ENCODE assay signal across 12 cellular contexts in the genomic region with DNA sequence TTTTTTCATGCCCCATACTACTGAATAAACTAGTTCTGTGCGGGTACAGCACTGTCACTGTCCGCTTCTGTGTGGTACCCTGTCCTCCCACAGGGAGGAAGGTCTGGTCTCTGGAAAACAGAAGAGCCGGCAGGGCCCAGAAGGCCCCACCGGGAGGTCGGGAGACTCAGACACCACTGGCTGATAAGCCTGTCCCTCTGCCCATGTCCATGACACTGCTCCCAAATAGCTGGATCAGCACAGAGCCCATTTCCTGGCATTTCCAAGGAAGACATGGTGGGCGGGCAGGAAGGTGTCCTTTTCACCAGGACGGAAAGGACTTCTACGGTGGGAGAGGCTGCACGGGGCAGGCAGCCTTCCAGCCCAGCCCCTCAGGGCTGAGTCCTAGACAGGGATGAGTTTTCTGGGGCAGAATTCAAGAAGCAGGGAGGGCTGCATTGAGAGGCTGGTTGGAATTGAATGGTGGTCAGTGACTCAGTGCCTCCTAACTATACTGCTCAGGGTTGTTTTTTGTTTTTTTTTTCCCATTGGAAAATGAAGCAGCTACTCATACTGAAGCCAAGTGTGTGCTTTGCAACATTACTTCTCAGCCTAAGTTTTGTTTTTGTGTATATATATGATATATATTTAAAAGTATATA. TPM values are rescaled to one million over a fixed set of nuclear protein-coding genes. Genes with fewer than 3 reads are reported as not detected.
DNase-seq lines count a peak whose midpoint lies in the region; ATAC-seq and TF ChIP-seq lines count a peak whose summit lies in the region.
"Had no signal": no experiment of that assay in that cellular context is flagged by ENCODE, and none has a peak within 500 bp of the region (broad histone marks: within the 10 kb centered on the region; RNA-seq: fewer than 3 reads in every experiment).

No MANE protein-coding gene starts in this region.

- intact Hi-C loops in mammary epithelial cell (cut with micrococcal nuclease) = no loop called here

- H3K27me3 ChIP-seq in mammary epithelial cell (ENCODE audit: insufficient read depth, low read length) (no peaks in the 10 kb centered on the region), layer of hippocampus (ENCODE audit: control insufficient read depth, insufficient read depth, low read length) (no peaks in the 10 kb centered on the region), tibial nerve (no peaks in the 10 kb centered on the region)

- TF ChIP-seq CTCF in mammary epithelial cell (conservative IDR thresholded peaks at IDR 0.05 in 1 of 2, IDR thresholded peaks at IDR 0.05 in 1 of 2; ENCODE audit: extremely low read depth in 1 of 2, insufficient read depth in 1 of 2, low read depth in 1 of 2, low read length in 2 of 2) (no peak), tibial nerve (IDR thresholded peaks at IDR 0.05) (no peak), GM13977 (IDR thresholded peaks at IDR 0.05; ENCODE audit: extremely low read depth, insufficient read depth, missing control alignments) (no peak)

- 5% methylated on average over 9 of the region's 9 CpGs for WGBS in mammary epithelial cell (ENCODE audit: low coverage, missing lambda C conversion rate)
- WGBS in tibial nerve, 2 donors = 34 to 38% methylated on average over 9 of the region's 9 CpGs

- H3K9me3 ChIP-seq in mammary epithelial cell (replicated peaks; ENCODE audit: insufficient read depth, low read length) = no peaks in the 10 kb centered on the region
- H3K9me3 ChIP-seq in tibial nerve = no peaks in the 10 kb centered on the region
- H3K9me3 ChIP-seq: mucosa of descending colon had no signal

- H3K36me3 ChIP-seq in mammary epithelial cell (ENCODE audit: insufficient read depth, low read length) (peaks cover 9% of the 10 kb centered on the region), tibial nerve (peaks cover 0 to 28% (median 0%) of the 10 kb centered on the region in 3 donors)

- TF ChIP-seq EP300 in tibial nerve (IDR thresholded peaks at IDR 0.05) = no peak

- peak overlapping the region; percentile 82 for H3K27ac ChIP-seq in mammary epithelial cell (ENCODE audit: insufficient read depth, low read depth, low read length)
- H3K27ac ChIP-seq in layer of hippocampus (ENCODE audit: low read depth, low read length) = peak overlapping the region; percentile 80
- peak overlapping the region; percentile 35 to 92 (median 82) for H3K27ac ChIP-seq in tibial nerve

- no peaks in the 10 kb centered on the region for H4K20me1 ChIP-seq in mammary epithelial cell (ENCODE audit: insufficient read depth, low read length)

- H3K4me3 ChIP-seq in mammary epithelial cell (replicated peaks in 1 of 3; ENCODE audit: insufficient read depth in 1 of 3, low read depth in 2 of 3, low read length in 3 of 3) (peak overlapping the region; percentile 31 to 59 (median 55)), tibial nerve (peak overlapping the region in 1 of 4 donors; percentile 44)
- H3K4me3 ChIP-seq: mucosa of descending colon had no signal

- peak overlapping the region; percentile 94 for H3K9ac ChIP-seq in mammary epithelial cell (ENCODE audit: insufficient read depth, low read length)

- CTCF ChIA-PET in mammary epithelial cell (lab: Charles Lee; ENCODE audit: low non-redundant PET) = no interaction called here

- H3K4me1 ChIP-seq in mammary epithelial cell (ENCODE audit: insufficient read depth, low read length) (peaks cover 49% of the 10 kb centered on the region), tibial nerve (peaks cover 0 to 67% (median 32%) of the 10 kb centered on the region in 4 donors)

- TSS peak; percentile 55 for BruUV-seq in mammary epithelial cell (replicated peaks; lab: Mats Ljungman, UMichigan)

- no peak overlapping the region for H2AFZ ChIP-seq in mammary epithelial cell (ENCODE audit: low read depth, low read length)

- DNase-seq in M059J (ENCODE audit: low read depth) (peak; percentile 87), mammary epithelial cell (peak; percentile 57), tibial nerve (ENCODE audit: low spot score in 2 of 2) (no peak), GM13977 (ENCODE audit: low spot score) (no peak)
- DNase-seq in stimulated activated naive CD4-positive, alpha-beta T cell (lab: John Stamatoyannopoulos, UW) = no peak
- DNase-seq: central memory CD4-positive, alpha-beta T cell; DMS79; NCI-H1436 treated with DMSO at 0.1 percent for 48 hours; stimulated activated CD8-positive, alpha-beta memory T cell treated with anti-CD3 and anti-CD28 coated beads, Interleukin-4, amount 100 ng/mL, for 48 hours had no signal

- ATAC-seq in HG03378 (IDR thresholded peaks at IDR 0.05; ENCODE audit: unreplicated experiment) = no peak
- ATAC-seq: mucosa of descending colon had no signal

- TF ChIP-seq POLR2A in tibial nerve (IDR thresholded peaks at IDR 0.05) = no peak

- in situ Hi-C loops in mammary epithelial cell (cut with MboI; ENCODE audit: low sequenced_read_pairs in 2 of 2) = no loop called here
- in situ Hi-C loops in GM13977 (cut with MboI; ENCODE audit: low pct_unique_long_range_greater_than_20kb, low sequenced_read_pairs, unreplicated experiment) = no loop called here

- H3K4me2 ChIP-seq in mammary epithelial cell (ENCODE audit: insufficient read depth, low read depth, low read length) = peak overlapping the region; percentile 98

- H3K79me2 ChIP-seq in mammary epithelial cell (ENCODE audit: insufficient read depth, low read length) = peaks cover 68% of the 10 kb centered on the region

- dilution Hi-C loops in mammary epithelial cell (cut with HindIII; ENCODE audit: low sequenced_read_pairs) = loop anchor here (10.0 kb wide), 2 partner anchors 69 to 181 kb away; partner anchors contain the start of gene TMEM167B

RNA-seq across cellular contexts. Expression of gene PSRC1, which starts 7.1 kb away (rescaled TPM):
- total RNA-seq in M059J (2014; rRNA removed; shearing (Covaris generic)) = 68.3 and 83.5 TPM in 2 replicates
- total RNA-seq in mammary epithelial cell = 10 to 100 TPM in 1 of 2 donors, 1 to 10 TPM in 1; 4.3 to 24.0 TPM
- polyA plus RNA-seq in mammary epithelial cell = 25.7 TPM
- polyA minus RNA-seq in mammary epithelial cell = 6.9 TPM
- 10 to 100 TPM; 33.0 to 62.0 (median 47.4) TPM for total RNA-seq in tibial nerve

RNA-seq across cellular contexts. Expression of gene CELSR2, which starts 26.5 kb away (rescaled TPM):
- 3.7 and 6.9 TPM in 2 replicates for total RNA-seq in M059J (2014; rRNA removed; shearing (Covaris generic))
- total RNA-seq in mammary epithelial cell = 10 to 100 TPM; 34.7 to 36.0 TPM
- polyA plus RNA-seq in mammary epithelial cell = 17.4 TPM
- polyA minus RNA-seq in mammary epithelial cell = 49.9 TPM
- 10 to 100 TPM; 14.0 to 16.7 (median 16.3) TPM for total RNA-seq in tibial nerve

RNA-seq across cellular contexts. Expression of gene MYBPHL, which starts 31.0 kb away (rescaled TPM):
- total RNA-seq in M059J (2014; rRNA removed; shearing (Covaris generic)) = not detected in 2 replicates
- total RNA-seq in mammary epithelial cell = 1 to 10 TPM in 1 of 2 donors, not detected in 1; 1.7 TPM
- 2.1 TPM for polyA plus RNA-seq in mammary epithelial cell
- polyA minus RNA-seq in mammary epithelial cell = not detected
- not detected for total RNA-seq in tibial nerve
- total RNA-seq: mucosa of descending colon had no signal

Comparison
In these comparisons a context has a peak if more than half of its experiments do, and no peak if none do; other contexts are left out.
1. DNase-seq: peak in M059J (single experiment) and mammary epithelial cell (single experiment); none in tibial nerve (0 of 2), GM13977 (single experiment) and stimulated activated naive CD4-positive, alpha-beta T cell (0 of 6).
2. Peak in every context shown above with its lines, with median percentiles within 50 percentile points of each other: H3K27ac ChIP-seq.